In genomic region chr18:76715012-76715608, GRCh38 we compare ENCODE assay signal across 16 cellular contexts.
DNase-seq lines count a peak whose midpoint lies in the region; ATAC-seq, FAIRE-seq and TF ChIP-seq lines count a peak whose summit lies in the region.
"Had no signal": no experiment of that assay in that cellular context is flagged by ENCODE, and none has a peak within 500 bp of the region (broad histone marks: within the 10 kb centered on the region; RNA-seq: fewer than 3 reads in every experiment).

No MANE protein-coding gene starts in this region.

- peak; percentile 78 for ATAC-seq in sciatic nerve
- ATAC-seq: HCT116 had no signal

- H3K9me3 Mint-ChIP-seq in mesothelial cell of epicardium: peaks cover 8% of the 10 kb centered on the region

- H3K4me1 Mint-ChIP-seq in mesothelial cell of epicardium: peaks cover 9% of the 10 kb centered on the region

- H3K9ac ChIP-seq in kidney (ENCODE audit: low read length in 2 of 2): no peak overlapping the region
- H3K9ac ChIP-seq: BLaER1 had no signal

- no peak overlapping the region for H3K4me3 Mint-ChIP-seq in mesothelial cell of epicardium

- intact Hi-C loops in sciatic nerve (cut with DNase I) (no loop called here), kidney (cut with DNase I) (no loop called here)

- no peaks in the 10 kb centered on the region for H3K36me3 Mint-ChIP-seq in mesothelial cell of epicardium

- H3K27me3 Mint-ChIP-seq in mesothelial cell of epicardium (ENCODE audit: low read depth): no peaks in the 10 kb centered on the region

- no peaks in the 10 kb centered on the region for H3K9me3 ChIP-seq in kidney (ENCODE audit: control insufficient read depth in 1 of 2, low read length in 2 of 2)
- H3K9me3 ChIP-seq: BLaER1 had no signal

- TF ChIP-seq CTCF in mesothelial cell of epicardium (IDR thresholded peaks at IDR 0.05; ENCODE audit: unreplicated experiment) (no peak), kidney (IDR thresholded peaks at IDR 0.05; ENCODE audit: borderline replicate concordance, extremely low read depth, insufficient read depth) (no peak)

- H3K27ac ChIP-seq in kidney (ENCODE audit: low read depth in 2 of 2, low read length in 2 of 2): no peak overlapping the region
- H3K27ac ChIP-seq: 22Rv1, BLaER1, HL-60 had no signal

- DNase-seq in activated CD8-positive, alpha-beta memory T cell treated with anti-CD3 and anti-CD28 coated beads for 24 hours: peak; percentile 38
- DNase-seq in activated CD8-positive, alpha-beta memory T cell treated with anti-CD3 and anti-CD28 coated beads, Interleukin-2, amount 50 U/mL, for 4 hours: no peak
- no peak for DNase-seq in mesothelial cell of epicardium (ENCODE audit: low spot score in 2 of 2, unreplicated experiment in 2 of 2)
- no peak for DNase-seq in sciatic nerve (ENCODE audit: low spot score)
- no peak for DNase-seq in kidney
- no peak for DNase-seq in NCI-H1417 (lab: John Stamatoyannopoulos, UW)
- no peak for DNase-seq in NCI-H524 treated with DMSO at 0.1 percent for 48 hours (lab: John Stamatoyannopoulos, UW)
- no peak for DNase-seq in activated CD4-positive, CD25-positive, alpha-beta regulatory T cell treated with anti-CD3 and anti-CD28 coated beads, Interleukin-2, amount 50 U/mL, for 72 hours
- DNase-seq: AML-193, DMS53, GF-D8 had no signal

- H3K36me3 ChIP-seq in kidney (ENCODE audit: control insufficient read depth in 1 of 2, insufficient read depth in 2 of 2, low read length in 2 of 2): no peaks in the 10 kb centered on the region
- H3K36me3 ChIP-seq: BLaER1 had no signal

- no peak overlapping the region for H3K4me3 ChIP-seq in kidney (ENCODE audit: low read length in 2 of 2)
- H3K4me3 ChIP-seq: BLaER1 had no signal

- H3K27ac Mint-ChIP-seq in mesothelial cell of epicardium: peak overlapping the region; percentile 84

- H3K4me1 ChIP-seq in kidney (ENCODE audit: control insufficient read depth in 1 of 2, insufficient read depth in 1 of 2, low read depth in 1 of 2, low read length in 2 of 2): no peaks in the 10 kb centered on the region
- H3K4me1 ChIP-seq: BLaER1 had no signal

- no peak for FAIRE-seq in kidney (lab: Jason Lieb, UNC)
- FAIRE-seq: H54 had no signal
